ENCODE assay signal across 8 cellular contexts in the genomic region with DNA sequence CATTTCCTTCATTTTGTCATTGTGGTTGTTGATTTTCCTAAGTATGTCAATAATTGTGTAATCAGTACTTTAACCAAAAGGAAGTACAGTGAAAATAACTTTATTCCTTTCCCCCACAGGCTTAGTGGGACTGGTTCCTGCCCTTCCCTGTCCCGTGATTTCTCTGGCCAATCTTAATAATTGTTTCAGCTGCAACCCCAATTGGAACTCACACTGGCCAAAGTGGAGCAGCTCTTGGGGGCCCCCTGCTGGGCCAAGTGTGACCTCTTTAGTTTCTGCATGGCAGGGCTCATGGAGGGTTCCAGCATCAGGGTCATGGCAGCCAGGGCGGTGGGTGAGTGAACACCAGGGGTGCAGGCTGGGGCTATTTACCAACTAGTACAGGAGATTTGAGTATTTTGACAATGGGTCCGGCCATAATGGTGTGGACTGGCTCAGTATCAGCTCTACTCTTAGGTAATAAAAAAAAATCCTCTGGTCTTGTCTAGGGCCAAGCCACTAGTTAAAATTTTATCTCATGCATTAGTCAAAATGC. TPM values are rescaled to one million over a fixed set of nuclear protein-coding genes. Genes with fewer than 3 reads are reported as not detected.
DNase-seq lines count a peak whose midpoint lies in the region; ATAC-seq and TF ChIP-seq lines count a peak whose summit lies in the region.

No MANE protein-coding gene starts in this region.

- 57 to 63% (median 59%) methylated on average over 3 of the region's 3 CpGs for WGBS in psoas muscle, 3 donors

- no peaks in the 10 kb centered on the region for H3K4me1 ChIP-seq in psoas muscle
- no peaks in the 10 kb centered on the region for H3K4me1 ChIP-seq in vagina

- intact Hi-C loops in Right ventricle myocardium inferior (cut with DNase I): no loop called here
- intact Hi-C loops in psoas muscle (cut with DNase I): loop anchor here (5.0 to 10.0 kb wide), 2 partner anchors 109 to 281 kb away; partner anchors contain the start of gene OSBPL3 (in 1 of the 2)
- intact Hi-C loops in vagina (cut with DNase I): no loop called here

- H3K36me3 ChIP-seq in psoas muscle (ENCODE audit: insufficient read depth in 1 of 2, low read depth in 1 of 2) (no peaks in the 10 kb centered on the region), vagina (no peaks in the 10 kb centered on the region)

- no peaks in the 10 kb centered on the region for H3K9me3 ChIP-seq in psoas muscle
- no peaks in the 10 kb centered on the region for H3K9me3 ChIP-seq in vagina

- ATAC-seq in GM21529 (IDR thresholded peaks at IDR 0.05; ENCODE audit: unreplicated experiment) (peak; percentile 71), Right ventricle myocardium inferior (peak; percentile 76), psoas muscle (peak; percentile 49 to 85 (median 82))

- H3K4me3 ChIP-seq in psoas muscle: no peak overlapping the region
- no peak overlapping the region for H3K4me3 ChIP-seq in vagina

- TF ChIP-seq CTCF in LNCAP (IDR thresholded peaks at IDR 0.05) (peak; percentile 88), psoas muscle (IDR thresholded peaks at IDR 0.05) (peak; percentile 55), vagina (IDR thresholded peaks at IDR 0.05) (peak; percentile 46 to 54 (median 51))

- no peak for TF ChIP-seq POLR2A in vagina (IDR thresholded peaks at IDR 0.05)

- in situ Hi-C loops in SK-MEL-5 (cut with HindIII; ENCODE audit: low pct_unique_long_range_greater_than_20kb, low sequenced_read_pairs): no loop called here

- peak; percentile 42 for DNase-seq in DMS153 (lab: John Stamatoyannopoulos, UW)
- DNase-seq in SK-MEL-5 (ENCODE audit: low read depth, low spot score): peak; percentile 96
- peak; percentile 73 for DNase-seq in activated gamma-delta T cell treated with Interleukin-2 at 50 U/mL for 16 hours
- DNase-seq in Right ventricle myocardium inferior (ENCODE audit: missing footprints): peak; percentile 78
- peak; percentile 71 to 73 for DNase-seq in psoas muscle
- no peak for DNase-seq in vagina (ENCODE audit: extremely low spot score in 2 of 2)

- H3K27ac ChIP-seq in psoas muscle: no peak overlapping the region
- H3K27ac ChIP-seq in vagina: no peak overlapping the region

- no peaks in the 10 kb centered on the region for H3K27me3 ChIP-seq in psoas muscle (ENCODE audit: insufficient read depth in 3 of 3, low read length in 2 of 3)
- H3K27me3 ChIP-seq in vagina: no peaks in the 10 kb centered on the region

RNA-seq across cellular contexts. Expression of gene CYCS, which starts 31.7 kb away (rescaled TPM):
- total RNA-seq in SK-MEL-5 (2014; rRNA removed; shearing (Covaris generic)): 359 and 365 TPM in 2 replicates
- polyA plus RNA-seq in SK-MEL-5 (2015; cell fraction: cytosol; rRNA removed): 223 and 241 TPM in 2 replicates
- 56.6 and 57.5 TPM in 2 replicates for polyA plus RNA-seq in SK-MEL-5 (2015; cell fraction: nucleus; rRNA removed)
- total RNA-seq in Right ventricle myocardium inferior (699 TPM), psoas muscle (100 to 1,000 TPM; 241 to 585 (median 322) TPM), vagina (21.6 TPM)
- 100 to 1,000 TPM; 331 to 646 (median 420) TPM for polyA plus RNA-seq in psoas muscle

Comparison
In these comparisons a context has a peak if more than half of its experiments do, and no peak if none do; other contexts are left out.
1. DNase-seq: peak in DMS153 (single experiment), SK-MEL-5 (single experiment), activated gamma-delta T cell treated with Interleukin-2 at 50 U/mL for 16 hours (single experiment), Right ventricle myocardium inferior (single experiment) and psoas muscle (2 of 2); none in vagina (0 of 2).
2. RNA of gene CYCS, which starts 31.7 kb away (total RNA-seq): 699 TPM in Right ventricle myocardium inferior (single experiment), 359 to 365 TPM in SK-MEL-5 and 241 to 585 TPM in psoas muscle; 21.6 TPM in vagina (single experiment); every median in the first group is over 10 times any median in the second.
3. intact Hi-C loops: an anchor here in psoas muscle (5.0 to 10.0 kb wide); none called in Right ventricle myocardium inferior and vagina.
4. Peak in every context shown above with its lines, with median percentiles within 50 percentile points of each other: ATAC-seq and CTCF ChIP-seq.